31 cellular contexts compared by ENCODE assay signal in the genomic region with DNA sequence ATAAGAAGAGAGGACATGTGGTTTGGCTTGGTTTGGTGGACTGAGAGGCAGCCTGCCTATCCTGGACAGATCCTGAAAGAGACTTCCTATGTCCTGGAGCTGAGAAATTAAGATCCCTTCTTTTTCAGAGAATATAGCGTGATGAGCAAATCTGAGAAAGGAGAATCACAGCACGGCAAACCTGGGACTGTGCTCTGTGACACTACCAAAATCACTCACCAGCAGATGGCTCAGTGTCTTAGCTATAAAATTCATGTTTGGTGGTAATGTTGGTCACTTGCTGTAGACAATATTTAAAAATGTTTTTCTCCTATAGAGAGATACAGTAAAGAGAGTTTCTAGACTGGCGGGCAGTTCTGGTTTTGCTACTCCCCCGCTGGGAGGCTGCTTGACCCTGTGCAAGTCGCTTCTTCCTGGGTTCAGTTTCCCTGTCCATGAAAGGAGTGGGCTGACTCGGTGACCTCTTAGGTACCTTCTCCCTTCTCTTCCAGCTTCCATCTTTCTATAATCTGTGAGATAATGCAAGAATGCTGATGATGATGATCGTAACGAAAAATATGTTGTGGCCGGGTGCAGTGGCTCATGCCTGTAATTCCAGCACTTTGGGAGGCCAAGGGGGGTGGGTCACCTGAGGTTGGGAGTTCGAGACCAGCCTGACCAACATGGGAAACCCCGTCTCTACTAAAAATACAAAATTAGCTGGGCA. TPM values are rescaled to one million over a fixed set of nuclear protein-coding genes. Genes with fewer than 3 reads are reported as not detected.
DNase-seq lines count a peak whose midpoint lies in the region; TF ChIP-seq lines count a peak whose summit lies in the region.
"Had no signal": no experiment of that assay in that cellular context is flagged by ENCODE, and none has a peak within 500 bp of the region (broad histone marks: within the 10 kb centered on the region; RNA-seq: fewer than 3 reads in every experiment).

No MANE protein-coding gene starts in this region.

- DNase-seq in NCI-H226 (peak; percentile 61), dorsolateral prefrontal cortex (no peak), A673 (ENCODE audit: low spot score) (no peak), NCI-H510A (lab: John Stamatoyannopoulos, UW) (no peak)
- no peak for DNase-seq in stimulated activated CD4-positive, alpha-beta T cell treated with anti-CD3 and anti-CD28 coated beads, Interleukin-15, amount 100 ng/mL, for 24 hours
- DNase-seq in activated T-cell treated with anti-CD3 and anti-CD28 coated beads, Interleukin-2, amount 50 U/mL, for 48 hours: no peak
- DNase-seq: activated CD4-positive, alpha-beta memory T cell treated with anti-CD3 and anti-CD28 coated beads for 36 hours; activated CD4-positive, CD25-positive, alpha-beta regulatory T cell; activated CD8-positive, alpha-beta memory T cell treated with anti-CD3 and anti-CD28 coated beads, Interleukin-2, amount 50 U/mL, for 4 hours; activated naive CD4-positive, alpha-beta T cell treated with anti-CD3 and anti-CD28 coated beads, Interleukin-2, amount 50 U/mL, for 16 hours; effector memory CD8-positive, alpha-beta T cell; erythroblast; heart left ventricle; Kasumi-1; lower lobe of right lung; MV-4-11; NCI-H146; NCI-H510A treated with DMSO at 0.1 percent for 48 hours; ovary; SIG-M5; stimulated activated CD4-positive, alpha-beta T cell treated with anti-CD3 and anti-CD28 coated beads, Interleukin-2, amount 100 ng/mL, for 48 hours; upper lobe of left lung had no signal

- H3K4me3 ChIP-seq in dorsolateral prefrontal cortex (no peak overlapping the region), A673 (ENCODE audit: low read depth, low read length, poor library complexity, severe bottlenecking) (no peak overlapping the region)
- H3K4me3 ChIP-seq: cardiac muscle cell, coronary artery, heart left ventricle, lower lobe of right lung, mucosa of descending colon, ovary, Peyer's patch, right atrium auricular region, spleen, upper lobe of left lung had no signal

- POLR2A ChIA-PET in A673 (lab: Charles Lee; ENCODE audit: low non-redundant PET): no interaction called here

- peaks cover 24% of the 10 kb centered on the region for H3K4me1 ChIP-seq in A673 (ENCODE audit: insufficient read depth, low read length, poor library complexity, severe bottlenecking)

- H3K27ac ChIP-seq in dorsolateral prefrontal cortex (peak overlapping the region in 3 of 59 donors; percentile 1 to 36 (median 18)), A673 (ENCODE audit: low read depth, low read length, poor library complexity, severe bottlenecking) (no peak overlapping the region)
- H3K27ac ChIP-seq: C4-2B, cardiac muscle cell, coronary artery, heart left ventricle, HL-60, lower lobe of right lung, ovary, Peyer's patch, right atrium auricular region, spleen, upper lobe of left lung had no signal

- no peaks in the 10 kb centered on the region for H3K27me3 ChIP-seq in dorsolateral prefrontal cortex
- no peaks in the 10 kb centered on the region for H3K27me3 ChIP-seq in A673 (replicated peaks; ENCODE audit: insufficient read depth, low read depth, low read length, poor library complexity)
- H3K27me3 ChIP-seq: cardiac muscle cell, ovary, Peyer's patch, right atrium auricular region, upper lobe of left lung had no signal

- H3K36me3 ChIP-seq in A673 (ENCODE audit: insufficient read depth, low read length, poor library complexity, severe bottlenecking): no peaks in the 10 kb centered on the region
- H3K36me3 ChIP-seq: cardiac muscle cell, heart left ventricle, lower lobe of right lung, ovary, Peyer's patch, right atrium auricular region, spleen, upper lobe of left lung had no signal

- CTCF ChIA-PET in A673 (lab: Charles Lee): no interaction called here

- peak; percentile 15 for TF ChIP-seq CTCF in GM12873 (IDR thresholded peaks at IDR 0.05; ENCODE audit: insufficient read depth, low read depth, low read length, missing control alignments)
- peak in 43 of 56 donors; percentile 10 to 54 (median 29) for TF ChIP-seq CTCF in dorsolateral prefrontal cortex (IDR thresholded peaks at IDR 0.05 in 54 of 56, conservative IDR thresholded peaks at IDR 0.05 in 2 of 56; ENCODE audit: low read depth in 1 of 56, partially characterized antibody in 56 of 56)
- TF ChIP-seq CTCF in A673 (conservative IDR thresholded peaks at IDR 0.05; ENCODE audit: low read depth, low read length): no peak

- H3K9me3 ChIP-seq in A673 (ENCODE audit: low read depth, low read length, poor library complexity, severe bottlenecking): no peaks in the 10 kb centered on the region
- H3K9me3 ChIP-seq: heart left ventricle, lower lobe of right lung, mucosa of descending colon, ovary, Peyer's patch, right atrium auricular region, spleen, upper lobe of left lung had no signal

- intact Hi-C loops in dorsolateral prefrontal cortex (cut with DNase I): no loop called here
- intact Hi-C loops in A673 (cut with micrococcal nuclease; ENCODE audit: unreplicated experiment): no loop called here

- BruUV-seq in A673 (replicated peaks; lab: Mats Ljungman, UMichigan): no TSS peak

RNA-seq across cellular contexts. Expression of a gene that starts 7.6 kb away (rescaled TPM):
- total RNA-seq in dorsolateral prefrontal cortex: 10 to 100 TPM in 95 of 120 experiments, 1 to 10 TPM in 25; 5.0 to 46.3 (median 12.7) TPM
- 136 and 139 TPM in 2 replicates for total RNA-seq in A673 (2021)
